ENCODE assay signal across 14 cellular contexts in the genomic region with DNA sequence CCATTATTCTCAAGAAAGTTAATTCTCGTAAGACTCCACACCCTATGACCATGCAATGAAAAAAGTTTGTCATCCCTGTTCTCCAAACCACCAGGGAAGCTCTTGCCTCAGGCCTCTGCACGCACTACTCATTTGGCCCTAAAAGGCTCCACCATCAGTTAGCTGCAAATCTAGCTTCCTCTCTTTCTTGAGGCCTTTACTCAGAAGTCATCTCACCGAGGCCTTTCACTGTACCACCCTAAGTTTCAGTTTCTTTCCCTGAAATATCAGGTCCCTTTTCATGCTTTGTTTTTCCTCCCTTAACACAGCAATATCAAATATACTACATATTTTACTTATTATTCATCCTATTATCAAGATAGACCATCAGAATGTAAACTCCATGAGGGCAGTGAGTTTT. TPM values are rescaled to one million over a fixed set of nuclear protein-coding genes. Genes with fewer than 3 reads are reported as not detected.
DNase-seq lines count a peak whose midpoint lies in the region; ATAC-seq, FAIRE-seq and TF ChIP-seq lines count a peak whose summit lies in the region.
"Had no signal": no experiment of that assay in that cellular context is flagged by ENCODE, and none has a peak within 500 bp of the region (broad histone marks: within the 10 kb centered on the region; RNA-seq: fewer than 3 reads in every experiment).

No MANE protein-coding gene starts in this region.

- no peak overlapping the region for H3K4me3 Mint-ChIP-seq in activated CD8-positive, alpha-beta T cell treated with anti-CD3 and anti-CD28 coated beads, Interleukin-2, amount 10 ng/mL, durations not matched to agents 7 days and 5 days

- no peak overlapping the region for H3K4me3 ChIP-seq in kidney (ENCODE audit: low read length in 2 of 2)
- H3K4me3 ChIP-seq: SJSA1, suprapubic skin had no signal

- POLR2A ChIA-PET in activated CD8-positive, alpha-beta T cell treated with anti-CD3 and anti-CD28 coated beads, Interleukin-2, amount 10 ng/mL, durations not matched to agents 7 days and 5 days (lab: Charles Lee): no interaction called here

- peak overlapping the region; percentile 62 for H3K27ac Mint-ChIP-seq in activated CD8-positive, alpha-beta T cell treated with anti-CD3 and anti-CD28 coated beads, Interleukin-2, amount 10 ng/mL, durations not matched to agents 7 days and 5 days

- TF ChIP-seq CTCF in GM13976 (IDR thresholded peaks at IDR 0.05; ENCODE audit: borderline replicate concordance, control extremely low read depth, extremely low read depth, insufficient read depth, missing control alignments): no peak
- TF ChIP-seq CTCF in kidney (IDR thresholded peaks at IDR 0.05; ENCODE audit: borderline replicate concordance, extremely low read depth, insufficient read depth): no peak

- H3K9ac ChIP-seq in kidney (ENCODE audit: low read length in 2 of 2): no peak overlapping the region

- no peaks in the 10 kb centered on the region for H3K27me3 Mint-ChIP-seq in activated CD8-positive, alpha-beta T cell treated with anti-CD3 and anti-CD28 coated beads, Interleukin-2, amount 10 ng/mL, durations not matched to agents 7 days and 5 days (ENCODE audit: low read depth)

- no peak for DNase-seq in activated CD8-positive, alpha-beta T cell treated with anti-CD3 and anti-CD28 coated beads, Interleukin-2, amount 10 ng/mL, durations not matched to agents 7 days and 5 days
- DNase-seq in GM13976 (ENCODE audit: low spot score) (no peak), NCI-H1436 (lab: John Stamatoyannopoulos, UW) (no peak), kidney (no peak)
- DNase-seq: activated CD8-positive, alpha-beta memory T cell treated with anti-CD3 and anti-CD28 coated beads, Interleukin-2, amount 50 U/mL, for 48 hours; DND-41; glutamatergic neuron; IMR-90; NCI-H1694 had no signal

- H3K36me3 Mint-ChIP-seq in activated CD8-positive, alpha-beta T cell treated with anti-CD3 and anti-CD28 coated beads, Interleukin-2, amount 10 ng/mL, durations not matched to agents 7 days and 5 days (ENCODE audit: low read depth): peaks cover 66% of the 10 kb centered on the region

- no peaks in the 10 kb centered on the region for H3K9me3 ChIP-seq in kidney (ENCODE audit: control insufficient read depth in 1 of 2, low read length in 2 of 2)
- H3K9me3 ChIP-seq: SJSA1, suprapubic skin had no signal

- peaks cover 9% of the 10 kb centered on the region for H3K9me3 Mint-ChIP-seq in activated CD8-positive, alpha-beta T cell treated with anti-CD3 and anti-CD28 coated beads, Interleukin-2, amount 10 ng/mL, durations not matched to agents 7 days and 5 days (ENCODE audit: insufficient read depth)

- peaks cover 0 to 4% of the 10 kb centered on the region in 2 donors for H3K36me3 ChIP-seq in kidney (ENCODE audit: control insufficient read depth in 1 of 2, insufficient read depth in 2 of 2, low read length in 2 of 2)

- no peak for FAIRE-seq in kidney (lab: Jason Lieb, UNC)

- H3K4me1 Mint-ChIP-seq in activated CD8-positive, alpha-beta T cell treated with anti-CD3 and anti-CD28 coated beads, Interleukin-2, amount 10 ng/mL, durations not matched to agents 7 days and 5 days (ENCODE audit: low read depth): peaks cover 29% of the 10 kb centered on the region

- peaks cover 0 to 3% of the 10 kb centered on the region in 2 donors for H3K4me1 ChIP-seq in kidney (ENCODE audit: control insufficient read depth in 1 of 2, insufficient read depth in 1 of 2, low read depth in 1 of 2, low read length in 2 of 2)

- in situ Hi-C loops in GM13976 (cut with MboI; ENCODE audit: low sequenced_read_pairs, unreplicated experiment): loop anchor here (10.0 kb wide), 1 partner anchor 116 kb away; no protein-coding TSS in a partner anchor

- CTCF ChIA-PET in activated CD8-positive, alpha-beta T cell treated with anti-CD3 and anti-CD28 coated beads, Interleukin-2, amount 10 ng/mL, durations not matched to agents 7 days and 5 days (lab: Charles Lee): interaction anchor here (1.1 kb wide), 1 partner anchor 12 kb away, joined by 6 read pairs; no protein-coding TSS in a partner anchor

- H3K27ac ChIP-seq in kidney (ENCODE audit: low read depth in 2 of 2, low read length in 2 of 2): no peak overlapping the region
- H3K27ac ChIP-seq: SJSA1, suprapubic skin had no signal

- ATAC-seq in GM18907 (IDR thresholded peaks at IDR 0.05; ENCODE audit: unreplicated experiment) (peak; percentile 73), GM21367 (IDR thresholded peaks at IDR 0.05; ENCODE audit: unreplicated experiment) (peak; percentile 84), HG03025 (IDR thresholded peaks at IDR 0.05; ENCODE audit: low FRiP score, unreplicated experiment) (peak; percentile 80)
- ATAC-seq in activated CD8-positive, alpha-beta T cell treated with anti-CD3 and anti-CD28 coated beads, Interleukin-2, amount 10 ng/mL, durations not matched to agents 7 days and 5 days: no peak

- intact Hi-C loops in kidney (cut with DNase I): no loop called here

RNA-seq across cellular contexts. Expression of a gene that starts 39.1 kb away (rescaled TPM):
- total RNA-seq in activated CD8-positive, alpha-beta T cell treated with anti-CD3 and anti-CD28 coated beads, Interleukin-2, amount 10 ng/mL, durations not matched to agents 7 days and 5 days: 10 to 100 TPM; 59.3 to 61.0 TPM
- total RNA-seq in kidney: 20.5 TPM
- polyA plus RNA-seq in kidney (ENCODE audit: insufficient read depth, low read depth, low replicate concordance): 42.7 TPM
